1 cellular context compared by ENCODE assay signal in genomic region chr4:186554485-186554884, GRCh38.
TF ChIP-seq lines count a peak whose summit lies in the region.

No MANE protein-coding gene starts in this region.

TF ChIP-seq in A549, 52 proteins besides CTCF, POLR2A, EP300 and RAD21 (continued from another document):
- peak; percentile 26; the same call in 1 of the 3 replicates for TF ChIP-seq SMC3 (IDR thresholded peaks at IDR 0.05)
- no peak for TF ChIP-seq MAX (IDR thresholded peaks at IDR 0.05)
- TF ChIP-seq CBX8 (IDR thresholded peaks at IDR 0.05), result no peak
- no peak for TF ChIP-seq USF2 (IDR thresholded peaks at IDR 0.05)
- no peak for TF ChIP-seq HEYL (CRISPR knock-in tag; IDR thresholded peaks at IDR 0.05)
